1 cellular context compared by ENCODE assay signal in the genomic region with DNA sequence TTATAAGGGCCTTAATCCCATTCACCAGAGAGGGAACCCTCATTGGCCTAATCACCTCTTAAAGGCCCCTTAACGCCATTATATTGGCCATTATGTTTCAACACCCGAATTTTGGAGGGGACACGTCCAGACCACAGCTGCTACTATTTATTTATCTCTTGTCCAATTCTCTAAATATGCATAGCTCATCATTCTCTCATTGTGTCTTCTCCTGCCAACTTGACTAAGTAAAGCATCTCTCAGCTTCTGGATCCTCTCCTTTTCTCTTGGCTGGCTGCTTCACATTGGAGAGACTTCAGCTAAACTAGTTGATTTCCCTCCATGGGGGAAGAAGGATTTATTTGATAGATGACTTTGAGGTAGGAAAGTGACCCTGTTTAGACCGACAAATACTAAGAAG.
TF ChIP-seq lines count a peak whose summit lies in the region.

No MANE protein-coding gene starts in this region.

TF ChIP-seq in HCT116, 20 proteins besides CTCF, POLR2A, EP300 and RAD21 (continued from another document):
- TF ChIP-seq, protein P1, sequence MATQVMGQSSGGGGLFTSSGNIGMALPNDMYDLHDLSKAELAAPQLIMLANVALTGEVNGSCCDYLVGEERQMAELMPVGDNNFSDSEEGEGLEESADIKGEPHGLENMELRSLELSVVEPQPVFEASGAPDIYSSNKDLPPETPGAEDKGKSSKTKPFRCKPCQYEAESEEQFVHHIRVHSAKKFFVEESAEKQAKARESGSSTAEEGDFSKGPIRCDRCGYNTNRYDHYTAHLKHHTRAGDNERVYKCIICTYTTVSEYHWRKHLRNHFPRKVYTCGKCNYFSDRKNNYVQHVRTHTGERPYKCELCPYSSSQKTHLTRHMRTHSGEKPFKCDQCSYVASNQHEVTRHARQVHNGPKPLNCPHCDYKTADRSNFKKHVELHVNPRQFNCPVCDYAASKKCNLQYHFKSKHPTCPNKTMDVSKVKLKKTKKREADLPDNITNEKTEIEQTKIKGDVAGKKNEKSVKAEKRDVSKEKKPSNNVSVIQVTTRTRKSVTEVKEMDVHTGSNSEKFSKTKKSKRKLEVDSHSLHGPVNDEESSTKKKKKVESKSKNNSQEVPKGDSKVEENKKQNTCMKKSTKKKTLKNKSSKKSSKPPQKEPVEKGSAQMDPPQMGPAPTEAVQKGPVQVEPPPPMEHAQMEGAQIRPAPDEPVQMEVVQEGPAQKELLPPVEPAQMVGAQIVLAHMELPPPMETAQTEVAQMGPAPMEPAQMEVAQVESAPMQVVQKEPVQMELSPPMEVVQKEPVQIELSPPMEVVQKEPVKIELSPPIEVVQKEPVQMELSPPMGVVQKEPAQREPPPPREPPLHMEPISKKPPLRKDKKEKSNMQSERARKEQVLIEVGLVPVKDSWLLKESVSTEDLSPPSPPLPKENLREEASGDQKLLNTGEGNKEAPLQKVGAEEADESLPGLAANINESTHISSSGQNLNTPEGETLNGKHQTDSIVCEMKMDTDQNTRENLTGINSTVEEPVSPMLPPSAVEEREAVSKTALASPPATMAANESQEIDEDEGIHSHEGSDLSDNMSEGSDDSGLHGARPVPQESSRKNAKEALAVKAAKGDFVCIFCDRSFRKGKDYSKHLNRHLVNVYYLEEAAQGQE (IDR thresholded peaks at IDR 0.05; ENCODE audit: low read depth) = no peak
- TF ChIP-seq EZH2phosphoT487 (IDR thresholded peaks at IDR 0.05; ENCODE audit: borderline replicate concordance) (no peak), EGR1 (IDR thresholded peaks at IDR 0.05; ENCODE audit: low read depth) (no peak), ELF1 (IDR thresholded peaks at IDR 0.05; ENCODE audit: borderline replicate concordance, low read depth) (no peak), EZH2 (IDR thresholded peaks at IDR 0.05) (no peak), TCF7L2 (IDR thresholded peaks at IDR 0.05; ENCODE audit: borderline replicate concordance, extremely low read depth, insufficient read depth, insufficient read length) (no peak), SIN3A (IDR thresholded peaks at IDR 0.05; ENCODE audit: low read depth) (no peak), ZNF274 (IDR thresholded peaks at IDR 0.05; ENCODE audit: low read depth, low read length) (no peak), JUND (IDR thresholded peaks at IDR 0.05) (no peak), ZFX (IDR thresholded peaks at IDR 0.05) (no peak), CBX3 (IDR thresholded peaks at IDR 0.05; ENCODE audit: low read depth) (no peak), ATF3 (IDR thresholded peaks at IDR 0.05) (no peak), YY1 (IDR thresholded peaks at IDR 0.05; ENCODE audit: extremely low read depth, insufficient replicate concordance, low read depth, low read length) (no peak), SRF (IDR thresholded peaks at IDR 0.05; ENCODE audit: low read depth) (no peak), POLR2AphosphoS5 (IDR thresholded peaks at IDR 0.05; ENCODE audit: low read depth, low read length) (no peak)
- TF ChIP-seq, protein P2, sequence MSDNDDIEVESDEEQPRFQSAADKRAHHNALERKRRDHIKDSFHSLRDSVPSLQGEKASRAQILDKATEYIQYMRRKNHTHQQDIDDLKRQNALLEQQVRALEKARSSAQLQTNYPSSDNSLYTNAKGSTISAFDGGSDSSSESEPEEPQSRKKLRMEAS (IDR thresholded peaks at IDR 0.05) = no peak
- TF ChIP-seq, protein P3, sequence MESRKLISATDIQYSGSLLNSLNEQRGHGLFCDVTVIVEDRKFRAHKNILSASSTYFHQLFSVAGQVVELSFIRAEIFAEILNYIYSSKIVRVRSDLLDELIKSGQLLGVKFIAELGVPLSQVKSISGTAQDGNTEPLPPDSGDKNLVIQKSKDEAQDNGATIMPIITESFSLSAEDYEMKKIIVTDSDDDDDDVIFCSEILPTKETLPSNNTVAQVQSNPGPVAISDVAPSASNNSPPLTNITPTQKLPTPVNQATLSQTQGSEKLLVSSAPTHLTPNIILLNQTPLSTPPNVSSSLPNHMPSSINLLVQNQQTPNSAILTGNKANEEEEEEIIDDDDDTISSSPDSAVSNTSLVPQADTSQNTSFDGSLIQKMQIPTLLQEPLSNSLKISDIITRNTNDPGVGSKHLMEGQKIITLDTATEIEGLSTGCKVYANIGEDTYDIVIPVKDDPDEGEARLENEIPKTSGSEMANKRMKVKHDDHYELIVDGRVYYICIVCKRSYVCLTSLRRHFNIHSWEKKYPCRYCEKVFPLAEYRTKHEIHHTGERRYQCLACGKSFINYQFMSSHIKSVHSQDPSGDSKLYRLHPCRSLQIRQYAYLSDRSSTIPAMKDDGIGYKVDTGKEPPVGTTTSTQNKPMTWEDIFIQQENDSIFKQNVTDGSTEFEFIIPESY (IDR thresholded peaks at IDR 0.05; ENCODE audit: extremely low read depth, insufficient replicate concordance, low read length) = no peak
TF ChIP-seq in HCT116: peak in this region for 0.
